ENCODE assay signal across 16 cellular contexts in genomic region chr6:144332177-144332576, GRCh38. TPM values are rescaled to one million over a fixed set of nuclear protein-coding genes. Genes with fewer than 3 reads are reported as not detected.
DNase-seq lines count a peak whose midpoint lies in the region; ATAC-seq and TF ChIP-seq lines count a peak whose summit lies in the region.
"Had no signal": no experiment of that assay in that cellular context is flagged by ENCODE, and none has a peak within 500 bp of the region (broad histone marks: within the 10 kb centered on the region; RNA-seq: fewer than 3 reads in every experiment).

No MANE protein-coding gene starts in this region.

- H3K4me1 Mint-ChIP-seq in HFFc6 (ENCODE audit: low read depth), result peaks cover 48% of the 10 kb centered on the region
- peaks cover 84% of the 10 kb centered on the region for H3K4me1 Mint-ChIP-seq in WTC11
- peaks cover 53% of the 10 kb centered on the region for H3K4me1 Mint-ChIP-seq in memory B cell

- ATAC-seq in WTC11 (no peak), memory B cell (ENCODE audit: low read depth) (no peak), left lobe of liver (no peak), HG03469 (IDR thresholded peaks at IDR 0.05; ENCODE audit: unreplicated experiment) (no peak)
- ATAC-seq: activated CD4-positive, CD25-positive, alpha-beta regulatory T cell treated with anti-CD3 and anti-CD28 coated beads, Interleukin-2, amount 50 U/mL, for 24 hours; activated T-cell treated with anti-CD3 and anti-CD28 coated beads, Interleukin-2, amount 50 U/mL, for 4 hours; esophagus mucosa had no signal

- H3K4me3 ChIP-seq in suprapubic skin (no peak overlapping the region), HAP-1 (no peak overlapping the region)

- no peaks in the 10 kb centered on the region; the same call in 1 of the 2 replicates for H3K27me3 Mint-ChIP-seq in HFFc6 (ENCODE audit: insufficient read depth)
- no peaks in the 10 kb centered on the region for H3K27me3 Mint-ChIP-seq in WTC11 (ENCODE audit: low read depth)
- H3K27me3 Mint-ChIP-seq in memory B cell, result no peaks in the 10 kb centered on the region

- POLR2A ChIA-PET in WTC11 (lab: Charles Lee), result no interaction called here

- DNase-seq in HFFc6 (no peak), WTC11 (ENCODE audit: low spot score) (no peak), memory B cell (ENCODE audit: low spot score in 2 of 2) (no peak), suprapubic skin (ENCODE audit: low spot score in 2 of 2) (no peak), HCEC 1CT (no peak), HAP-1 (ENCODE audit: low spot score in 2 of 2) (no peak), left lobe of liver (ENCODE audit: low spot score) (no peak)
- DNase-seq: activated naive CD4-positive, alpha-beta T cell treated with anti-CD3 and anti-CD28 coated beads, Interleukin-2, amount 50 U/mL, for 16 hours; activated T-cell treated with anti-CD3 and anti-CD28 coated beads, Interleukin-2, amount 50 U/mL, for 4 hours; effector CD4-positive, alpha-beta T cell; Karpas-422; NCI-H510A treated with DMSO at 0.1 percent for 48 hours; T-helper 9 cell had no signal

- peak overlapping the region; percentile 12 for H3K27ac ChIP-seq in suprapubic skin

- no peak for TF ChIP-seq CTCF in HFFc6 (IDR thresholded peaks at IDR 0.05)
- no peak for TF ChIP-seq CTCF in WTC11 (IDR thresholded peaks at IDR 0.05)
- no peak for TF ChIP-seq CTCF in suprapubic skin (IDR thresholded peaks at IDR 0.05)

- H3K36me3 Mint-ChIP-seq in HFFc6 (ENCODE audit: low read depth) (peaks cover 14% of the 10 kb centered on the region), WTC11 (no peaks in the 10 kb centered on the region), memory B cell (no peaks in the 10 kb centered on the region)

- no peaks in the 10 kb centered on the region for H3K9me3 ChIP-seq in suprapubic skin
- no peaks in the 10 kb centered on the region for H3K9me3 ChIP-seq in HAP-1

- TF ChIP-seq POLR2A in suprapubic skin (IDR thresholded peaks at IDR 0.05), result no peak

- WGBS in suprapubic skin, result 89% methylated on average over 3 of the region's 3 CpGs

- in situ Hi-C loops in HAP-1 (cut with MboI; ENCODE audit: low sequenced_read_pairs), result no loop called here

- H3K4me1 ChIP-seq in suprapubic skin (peaks cover 77% of the 10 kb centered on the region), HAP-1 (no peaks in the 10 kb centered on the region)

- H3K27me3 ChIP-seq in suprapubic skin, result no peaks in the 10 kb centered on the region
- no peaks in the 10 kb centered on the region for H3K27me3 ChIP-seq in HAP-1 (ENCODE audit: low read depth)

- H3K36me3 ChIP-seq in suprapubic skin (no peaks in the 10 kb centered on the region), HAP-1 (replicated peaks) (no peaks in the 10 kb centered on the region)

- H3K27ac Mint-ChIP-seq in HFFc6, result 0 out of 2 replicates have a peak overlapping the region, but pooled peaks have one; percentile 53
- H3K27ac Mint-ChIP-seq in WTC11, result peak overlapping the region; percentile 100
- H3K27ac Mint-ChIP-seq in memory B cell, result peak overlapping the region; percentile 7

- no peak for TF ChIP-seq EP300 in suprapubic skin (IDR thresholded peaks at IDR 0.05)

- CTCF ChIA-PET in WTC11 (lab: Charles Lee), result interaction anchor here (0.8 kb wide), 1 partner anchor 48 kb away, joined by 3 read pairs; no protein-coding TSS in a partner anchor

- H3K9me3 Mint-ChIP-seq in HFFc6 (no peaks in the 10 kb centered on the region), WTC11 (no peaks in the 10 kb centered on the region), memory B cell (no peaks in the 10 kb centered on the region)
- H3K9me3 Mint-ChIP-seq: activated T-cell treated with anti-CD3 and anti-CD28 coated beads, Interleukin-2, amount 50 U/mL, for 4 hours had no signal

- H3K4me3 Mint-ChIP-seq in HFFc6 (no peak overlapping the region), WTC11 (peak overlapping the region; percentile 71), memory B cell (no peak overlapping the region)
- H3K4me3 Mint-ChIP-seq: activated T-cell treated with anti-CD3 and anti-CD28 coated beads, Interleukin-2, amount 50 U/mL, for 4 hours had no signal

TF ChIP-seq in WTC11, 78 proteins besides CTCF, POLR2A, EP300 and RAD21 (continues in another document):
- TF ChIP-seq ZNF317 (CRISPR knock-in tag; IDR thresholded peaks at IDR 0.05; ENCODE audit: borderline replicate concordance, low read depth) (no peak), GTF2I (CRISPR knock-in tag; conservative IDR thresholded peaks at IDR 0.05) (no peak), TEAD1 (CRISPR knock-in tag; IDR thresholded peaks at IDR 0.05) (no peak), ARID4B (CRISPR knock-in tag; IDR thresholded peaks at IDR 0.05; ENCODE audit: borderline replicate concordance) (no peak), ZNF281 (CRISPR knock-in tag; IDR thresholded peaks at IDR 0.05) (no peak), MXD4 (CRISPR knock-in tag; IDR thresholded peaks at IDR 0.05; ENCODE audit: borderline replicate concordance) (no peak), IRF2 (CRISPR knock-in tag; IDR thresholded peaks at IDR 0.05; ENCODE audit: borderline replicate concordance, low read depth) (no peak), TCF7 (CRISPR knock-in tag; IDR thresholded peaks at IDR 0.05; ENCODE audit: low read depth) (no peak), NFE2L1 (CRISPR knock-in tag; IDR thresholded peaks at IDR 0.05) (no peak), SP1 (CRISPR knock-in tag; conservative IDR thresholded peaks at IDR 0.05) (no peak), NFATC4 (CRISPR knock-in tag; IDR thresholded peaks at IDR 0.05) (no peak), ATF1 (CRISPR knock-in tag; IDR thresholded peaks at IDR 0.05) (no peak), FOXJ3 (CRISPR knock-in tag; IDR thresholded peaks at IDR 0.05; ENCODE audit: borderline replicate concordance) (no peak), EMX1 (CRISPR knock-in tag; IDR thresholded peaks at IDR 0.05) (no peak), ATF3 (CRISPR knock-in tag; conservative IDR thresholded peaks at IDR 0.05) (no peak)
- TF ChIP-seq, protein P1, sequence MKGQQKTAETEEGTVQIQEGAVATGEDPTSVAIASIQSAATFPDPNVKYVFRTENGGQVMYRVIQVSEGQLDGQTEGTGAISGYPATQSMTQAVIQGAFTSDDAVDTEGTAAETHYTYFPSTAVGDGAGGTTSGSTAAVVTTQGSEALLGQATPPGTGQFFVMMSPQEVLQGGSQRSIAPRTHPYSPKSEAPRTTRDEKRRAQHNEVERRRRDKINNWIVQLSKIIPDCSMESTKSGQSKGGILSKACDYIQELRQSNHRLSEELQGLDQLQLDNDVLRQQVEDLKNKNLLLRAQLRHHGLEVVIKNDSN (CRISPR knock-in tag; IDR thresholded peaks at IDR 0.05), result no peak

RNA-seq across cellular contexts. Expression of gene UTRN, which starts 47.0 kb away (rescaled TPM):
- total RNA-seq in HFFc6 (2021; fragmentation: NEBNext Ultra II Directional; extraction: Animal tissue kit (Norgen Biotek cat#: 25700)), result 100 to 1,000 TPM in 5 of 6 experiments, 10 to 100 TPM in 1; 99.6 to 116 (median 109) TPM
- total RNA-seq in WTC11 (2021) (125 to 127 TPM (median 125 TPM) in 3 replicates), suprapubic skin (100 to 1,000 TPM in 2 of 4 donors, 10 to 100 TPM in 2; 76.1 to 147 (median 93.1) TPM), left lobe of liver (29.2 TPM)

Comparison
In these comparisons a context has a peak if more than half of its experiments do, and no peak if none do; other contexts are left out.
1. H3K27ac Mint-ChIP-seq: peak in every context shown above with its lines; median percentile 100 in WTC11; 53 in HFFc6; 7 in memory B cell.